8 cellular contexts compared by ENCODE assay signal in genomic region chr5:177497297-177498012, GRCh38. TPM values are rescaled to one million over a fixed set of nuclear protein-coding genes. Genes with fewer than 3 reads are reported as not detected.
DNase-seq lines count a peak whose midpoint lies in the region; ATAC-seq and TF ChIP-seq lines count a peak whose summit lies in the region.

Gene PDLIM7 (minus strand): TSS chr5:177497604. CDS start chr5:177496512, 1,092 bp downstream.

- H3K9me2 ChIP-seq in OCI-LY1 (ENCODE audit: low read depth, low read length): no peaks in the 10 kb centered on the region

- H3K9ac ChIP-seq in OCI-LY1 (ENCODE audit: low read length): peak within 1 kb of the TSS; percentile 81

- peak within 1 kb of the TSS; percentile 80 for H3K4me3 ChIP-seq in OCI-LY1 (ENCODE audit: low read depth, low read length, poor library complexity, severe bottlenecking)

- H3K36me3 ChIP-seq in OCI-LY1 (ENCODE audit: insufficient read depth, low read length): peaks cover under 1% of the 10 kb centered on the region; the same call in 1 of the 2 replicates

- peaks cover 11% of the 10 kb centered on the region for H3K27me3 Mint-ChIP-seq in endothelial cell (ENCODE audit: unreplicated experiment)

- H3K4me1 Mint-ChIP-seq in endothelial cell (ENCODE audit: unreplicated experiment): peaks cover 39% of the 10 kb centered on the region

- H3K9me3 Mint-ChIP-seq in endothelial cell (ENCODE audit: unreplicated experiment): no peaks in the 10 kb centered on the region

- peak within 1 kb of the TSS; percentile 89 for H3K4me3 Mint-ChIP-seq in endothelial cell (ENCODE audit: unreplicated experiment)

- no peaks in the 10 kb centered on the region for H3K79me2 ChIP-seq in OCI-LY1 (ENCODE audit: insufficient read depth, low read length)

- peak; percentile 95 for DNase-seq in D341Med (ENCODE audit: low spot score)
- peak; percentile 99 for DNase-seq in HuH-7 (ENCODE audit: low spot score)
- peak; percentile 94 for DNase-seq in activated CD8-positive, alpha-beta memory T cell treated with anti-CD3 and anti-CD28 coated beads, Interleukin-2, amount 50 U/mL, for 4 hours
- DNase-seq in endothelial cell (ENCODE audit: low spot score): peak; percentile 98
- DNase-seq in middle frontal gyrus (ENCODE audit: extremely low spot score, low spot score): peak; percentile 79
- DNase-seq in stimulated activated CD8-positive, alpha-beta memory T cell treated with anti-CD3 and anti-CD28 coated beads, Interleukin-2, amount 100 ng/mL, for 48 hours (ENCODE audit: low read depth in 2 of 2): peak; percentile 93 to 94

- ATAC-seq in GM21447 (IDR thresholded peaks at IDR 0.05; ENCODE audit: unreplicated experiment): peak; percentile 75

- H3K36me3 Mint-ChIP-seq in endothelial cell (ENCODE audit: low read depth, unreplicated experiment): peaks cover 15% of the 10 kb centered on the region

- TF ChIP-seq CTCF in OCI-LY1 (IDR thresholded peaks at IDR 0.05; ENCODE audit: low read length): no peak
- TF ChIP-seq CTCF in endothelial cell (IDR thresholded peaks at IDR 0.05; ENCODE audit: unreplicated experiment): peak; percentile 33

- H4K20me1 ChIP-seq in OCI-LY1 (ENCODE audit: insufficient read depth, low read length): no peaks in the 10 kb centered on the region

- H3K27me3 ChIP-seq in OCI-LY1 (ENCODE audit: insufficient read depth, low read length): no peaks in the 10 kb centered on the region

- peak within 1 kb of the TSS; percentile 87 for H3K27ac Mint-ChIP-seq in endothelial cell (ENCODE audit: unreplicated experiment)

- peaks cover 49% of the 10 kb centered on the region for H3K4me1 ChIP-seq in OCI-LY1 (ENCODE audit: insufficient read depth, low read length, severe bottlenecking)

- H2AFZ ChIP-seq in OCI-LY1 (ENCODE audit: low read length): no peak within 1 kb of the TSS

- H3K27ac ChIP-seq in OCI-LY1 (ENCODE audit: low read depth, low read length, poor library complexity, severe bottlenecking): peak within 1 kb of the TSS; percentile 80

- no peaks in the 10 kb centered on the region for H3K9me3 ChIP-seq in OCI-LY1 (ENCODE audit: low read length)

- H3K4me2 ChIP-seq in OCI-LY1 (ENCODE audit: low read length): peak within 1 kb of the TSS; percentile 71

- peaks cover 7% of the 10 kb centered on the region; the same call in 1 of the 2 replicates for H3F3A ChIP-seq in OCI-LY1 (ENCODE audit: insufficient read depth, low read length)

RNA-seq across cellular contexts. Expression of gene PDLIM7, which starts in this region (rescaled TPM):
- total RNA-seq in endothelial cell (ENCODE audit: unreplicated experiment): 238 TPM

Comparison
In these comparisons a context has a peak if more than half of its experiments do, and no peak if none do; other contexts are left out.
1. Peak in every context shown above with its lines: DNase-seq, ATAC-seq, H3K4me3 ChIP-seq and H3K27ac ChIP-seq.